ENCODE assay signal across 20 cellular contexts in the genomic region with DNA sequence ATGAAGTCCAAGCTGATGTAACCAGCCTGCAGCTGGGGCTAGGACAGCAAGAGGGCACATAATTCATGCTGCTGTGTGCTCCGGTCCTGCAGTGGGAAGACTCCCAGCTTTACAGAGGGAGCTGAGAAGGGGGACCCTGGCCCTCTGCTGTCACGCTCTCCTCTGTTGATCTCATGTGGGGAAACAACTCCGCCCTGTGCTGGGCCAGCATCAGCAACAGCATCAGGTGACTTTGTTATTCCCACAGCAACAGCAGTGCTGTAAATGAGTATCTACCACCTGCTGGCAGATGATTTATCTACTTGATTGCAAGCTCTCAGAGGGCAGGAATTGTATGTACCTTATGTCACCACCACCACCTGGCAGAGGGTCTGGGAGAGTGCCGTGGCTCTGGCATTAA.
A peak's percentile ranks its signal among the peaks of the same experiment; 100 is the strongest.
DNase-seq lines count a peak whose midpoint lies in the region; ATAC-seq, FAIRE-seq and TF ChIP-seq lines count a peak whose summit lies in the region.
"Had no signal": no experiment of that assay in that cellular context is flagged by ENCODE, and none has a peak within 500 bp of the region (broad histone marks: within the 10 kb centered on the region; RNA-seq: fewer than 3 reads in every experiment).

No MANE protein-coding gene starts in this region.

- ATAC-seq in K562 = no peak
- ATAC-seq in GM19351 (IDR thresholded peaks at IDR 0.05; ENCODE audit: unreplicated experiment) = no peak
- ATAC-seq: HCT116 had no signal

- H3K36me3 ChIP-seq in K562 (ENCODE audit: control insufficient read depth, insufficient read depth, low read length) = no peaks in the 10 kb centered on the region
- H3K36me3 ChIP-seq in suprapubic skin = no peaks in the 10 kb centered on the region

- WGBS in K562 (ENCODE audit: insufficient coverage, low coverage, missing lambda C conversion rate) = 8% methylated on average over 4 of the region's 4 CpGs
- 64% methylated on average over 4 of the region's 4 CpGs for WGBS in suprapubic skin

- no peaks in the 10 kb centered on the region for H3K79me2 ChIP-seq in K562 (ENCODE audit: control insufficient read depth, insufficient read depth, low read length)

- TF ChIP-seq POLR2A in K562 (conservative IDR thresholded peaks at IDR 0.05) (no peak), suprapubic skin (IDR thresholded peaks at IDR 0.05) (no peak)

- no peaks in the 10 kb centered on the region for H3K9me3 ChIP-seq in K562 (replicated peaks; ENCODE audit: control insufficient read depth, insufficient read depth, low read depth, low read length)
- no peaks in the 10 kb centered on the region for H3K9me3 ChIP-seq in suprapubic skin
- H3K9me3 ChIP-seq: Caco-2 had no signal

- TF ChIP-seq CTCF in K562 (IDR thresholded peaks at IDR 0.05 in 2 of 3, conservative IDR thresholded peaks at IDR 0.05 in 1 of 3; ENCODE audit: insufficient read depth in 2 of 3, low read depth in 1 of 3, low read length in 3 of 3) = no peak
- no peak for TF ChIP-seq CTCF in suprapubic skin (IDR thresholded peaks at IDR 0.05)

- no peak for TF ChIP-seq RAD21 in K562 (CRISPR knock-in tag; conservative IDR thresholded peaks at IDR 0.05 in 1 of 2, IDR thresholded peaks at IDR 0.05 in 1 of 2)

- H3K4me1 ChIP-seq in K562 (replicated peaks in 1 of 2; ENCODE audit: control insufficient read depth in 2 of 2, insufficient read depth in 2 of 2, low read length in 2 of 2) (peaks cover 4 to 11% of the 10 kb centered on the region in 2 experiments), suprapubic skin (no peaks in the 10 kb centered on the region)
- H3K4me1 ChIP-seq: Caco-2 had no signal

- TF ChIP-seq EP300 in K562 (IDR thresholded peaks at IDR 0.05; ENCODE audit: low read length) (no peak), suprapubic skin (IDR thresholded peaks at IDR 0.05) (no peak)

- FAIRE-seq in K562 (lab: Jason Lieb, UNC) = no peak
- FAIRE-seq: GM19239 had no signal

- no peak overlapping the region for H3K9ac ChIP-seq in K562 (ENCODE audit: insufficient read depth in 1 of 2, low read depth in 2 of 2, low read length in 2 of 2)

- H3K4me2 ChIP-seq in K562 (ENCODE audit: insufficient read depth, low read length) = no peak overlapping the region

- BruUV-seq in K562 (replicated peaks; lab: Mats Ljungman, UMichigan) = no TSS peak

- H3K9me1 ChIP-seq in K562 (ENCODE audit: control insufficient read depth, insufficient read depth, low read length) = no peaks in the 10 kb centered on the region

- peaks cover 7% of the 10 kb centered on the region; the same call in 1 of the 2 replicates for H4K20me1 ChIP-seq in K562 (replicated peaks; ENCODE audit: control insufficient read depth, insufficient read depth, low read length)

- H2AFZ ChIP-seq in K562 (ENCODE audit: low read depth, low read length) = no peak overlapping the region

- CTCF ChIA-PET in HEK293T (lab: Yijun Ruan, JAX) = no interaction called here
- CTCF ChIA-PET in K562 (lab: Yijun Ruan, JAX; ENCODE audit: low intra/inter-chr PET ratio) = no interaction called here

- H3K27ac ChIP-seq in K562 (ENCODE audit: extremely low read depth, low read depth, low read length) = no peak overlapping the region
- no peak overlapping the region for H3K27ac ChIP-seq in suprapubic skin

- in situ Hi-C loops in K562 (cut with MboI) = no loop called here
- in situ Hi-C loops in KBM-7 (cut with MboI; ENCODE audit: low pct_unique_long_range_greater_than_20kb, low sequenced_read_pairs) = no loop called here

- H3K4me3 ChIP-seq in K562 (no peak overlapping the region), suprapubic skin (no peak overlapping the region)

- DNase-seq in HEK293T (ENCODE audit: extremely low spot score) (no peak), K562 (ENCODE audit: extremely low read depth in 1 of 4, low spot score in 3 of 4) (no peak), islet precursor cell (peak; percentile 44), suprapubic skin (ENCODE audit: low spot score in 2 of 2) (peak; percentile 29 to 44), KBM-7 (no peak), NCI-H446 treated with DMSO at 0.1 percent for 48 hours (lab: John Stamatoyannopoulos, UW) (no peak)
- DNase-seq: Caco-2; CD4-positive, CD25-positive, alpha-beta regulatory T cell; DMS153; EL; NCI-H1048; NCI-H146; NCI-H2081 treated with DMSO at 0.1 percent for 48 hours; NCI-H226; NCI-H526; NK-92 treated with Interleukin-12 subunit alpha and Interleukin-12 subunit beta, amount 100 ng/mL, for 24 hours; OCI-M1 had no signal

- intact Hi-C loops in K562 (cut with micrococcal nuclease) = no loop called here

- H3K27me3 ChIP-seq in K562 (ENCODE audit: control insufficient read depth in 2 of 2, insufficient read depth in 2 of 2, low read length in 2 of 2) = peaks cover 7 to 35% of the 10 kb centered on the region in 2 experiments; a peak in 4 of 5 replicates
- H3K27me3 ChIP-seq in suprapubic skin = peaks cover 14% of the 10 kb centered on the region

- POLR2A ChIA-PET in HEK293T (lab: Yijun Ruan, JAX) = no interaction called here
- POLR2A ChIA-PET in K562 (lab: Yijun Ruan, JAX) = interaction anchor here (1.1 kb wide), 1 partner anchor 16 kb away, joined by 3 read pairs; no protein-coding TSS in a partner anchor

TF ChIP-seq in HEK293T, 16 proteins besides CTCF, POLR2A, EP300 and RAD21:
- TF ChIP-seq, protein P1, sequence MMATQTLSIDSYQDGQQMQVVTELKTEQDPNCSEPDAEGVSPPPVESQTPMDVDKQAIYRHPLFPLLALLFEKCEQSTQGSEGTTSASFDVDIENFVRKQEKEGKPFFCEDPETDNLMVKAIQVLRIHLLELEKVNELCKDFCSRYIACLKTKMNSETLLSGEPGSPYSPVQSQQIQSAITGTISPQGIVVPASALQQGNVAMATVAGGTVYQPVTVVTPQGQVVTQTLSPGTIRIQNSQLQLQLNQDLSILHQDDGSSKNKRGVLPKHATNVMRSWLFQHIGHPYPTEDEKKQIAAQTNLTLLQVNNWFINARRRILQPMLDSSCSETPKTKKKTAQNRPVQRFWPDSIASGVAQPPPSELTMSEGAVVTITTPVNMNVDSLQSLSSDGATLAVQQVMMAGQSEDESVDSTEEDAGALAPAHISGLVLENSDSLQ (IDR thresholded peaks at IDR 0.05) = peak; percentile 57
- no peak for TF ChIP-seq SP1 (IDR thresholded peaks at IDR 0.05)

TF ChIP-seq in K562, 482 proteins besides CTCF, POLR2A, EP300 and RAD21:
- no peak for TF ChIP-seq ZZZ3 (IDR thresholded peaks at IDR 0.05)
- peak; percentile 47 for TF ChIP-seq FOXJ2 (tag; IDR thresholded peaks at IDR 0.05)

Comparison
In these comparisons a context has a peak if more than half of its experiments do, and no peak if none do; other contexts are left out.
1. DNase-seq: peak in islet precursor cell (single experiment) and suprapubic skin (2 of 2); none in HEK293T (single experiment), K562 (0 of 4), KBM-7 (single experiment) and NCI-H446 treated with DMSO at 0.1 percent for 48 hours (single experiment).